28 cellular contexts compared by ENCODE assay signal in genomic region chr9:98530806-98531386, GRCh38.
"Had no signal": no experiment of that assay in that cellular context is flagged by ENCODE, and none has a peak within 500 bp of the region (broad histone marks: within the 10 kb centered on the region; RNA-seq: fewer than 3 reads in every experiment).

No MANE protein-coding gene starts in this region.

- DNase-seq: activated B cell treated with CpG ODN at 0.5 μM for 24 hours; activated CD4-positive, alpha-beta T cell treated with anti-CD3 and anti-CD28 coated beads for 36 hours; activated CD4-positive, alpha-beta T cell treated with anti-CD3 and anti-CD28 coated beads, Interleukin-2, amount 50 U/mL, for 48 hours; activated CD8-positive, alpha-beta memory T cell treated with anti-CD3 and anti-CD28 coated beads, Interleukin-2, amount 50 U/mL, for 4 hours; activated effector memory CD4-positive, alpha-beta T cell treated with anti-CD3 and anti-CD28 coated beads, Interleukin-2, amount 50 U/mL, for 16 hours; activated naive CD4-positive, alpha-beta T cell treated with anti-CD3 and anti-CD28 coated beads, Interleukin-2, amount 10 ng/mL, durations not matched to agents 7 days and 5 days; activated naive CD8-positive, alpha-beta T cell treated with anti-CD3 and anti-CD28 coated beads, Interleukin-2, amount 10 ng/mL, durations not matched to agents 7 days and 5 days; activated T-cell treated with anti-CD3 and anti-CD28 coated beads, Interleukin-2, amount 50 U/mL, for 1 hour; brain microvascular endothelial cell; effector memory CD8-positive, alpha-beta T cell; foreskin fibroblast; heart left ventricle; hypothalamus; immature natural killer cell; mammary epithelial cell; naive B cell; nucleus accumbens; psoas muscle; sigmoid colon; small intestine; stimulated activated CD4-positive, alpha-beta T cell treated with anti-CD3 and anti-CD28 coated beads, Interleukin-4, amount 100 ng/mL, for 24 hours; stomach; T-helper 1 cell; tibial artery had no signal

- H3K9me3 ChIP-seq: heart left ventricle, psoas muscle, stomach, tibial artery had no signal

- ATAC-seq: activated CD4-positive, alpha-beta T cell treated with anti-CD3 and anti-CD28 coated beads for 36 hours; effector memory CD8-positive, alpha-beta T cell; heart left ventricle; left lobe of liver; psoas muscle; stimulated activated memory B cell treated with anti-CD40 and anti-IgM and Interleukin-4, amounts not matched to agents 10 μg/mL and 1 μg/mL and 100 μg/mL, for 72 hours had no signal

- H3K27me3 ChIP-seq: brain microvascular endothelial cell, sigmoid colon, tibial artery had no signal

- H3K9ac ChIP-seq: parathyroid adenoma had no signal

- H3K27ac ChIP-seq: brain microvascular endothelial cell, coronary artery, heart left ventricle, parathyroid adenoma, psoas muscle, sigmoid colon, stomach, tibial artery had no signal

- H2AFZ ChIP-seq: parathyroid adenoma had no signal

- H3K4me3 ChIP-seq: coronary artery, heart left ventricle, psoas muscle, sigmoid colon, stomach, tibial artery had no signal

- H3K4me1 ChIP-seq: heart left ventricle, parathyroid adenoma, psoas muscle, sigmoid colon, stomach, tibial artery had no signal

- H3K36me3 ChIP-seq: brain microvascular endothelial cell, heart left ventricle, sigmoid colon, stomach, tibial artery had no signal
